Comparison of ENCODE assay signal across 18 cellular contexts in genomic region chr2:133123393-133123792, GRCh38.
A peak's percentile ranks its signal among the peaks of the same experiment; 100 is the strongest.
DNase-seq lines count a peak whose midpoint lies in the region; ATAC-seq, FAIRE-seq and TF ChIP-seq lines count a peak whose summit lies in the region.
"Had no signal": no experiment of that assay in that cellular context is flagged by ENCODE, and none has a peak within 500 bp of the region (broad histone marks: within the 10 kb centered on the region; RNA-seq: fewer than 3 reads in every experiment).

No MANE protein-coding gene starts in this region.

- WGBS in HepG2 (ENCODE audit: low lambda C conversion rate), result 44% methylated on average over 1 of the region's 1 CpG
- 56% methylated on average over 1 of the region's 1 CpG for WGBS in right lobe of liver (ENCODE audit: insufficient coverage, low coverage, low lambda C conversion rate, missing lambda C conversion rate)

- no peaks in the 10 kb centered on the region for H3K36me3 ChIP-seq in HepG2 (replicated peaks in 1 of 2; ENCODE audit: control insufficient read depth in 1 of 2, insufficient read depth in 2 of 2, low read length in 2 of 2)
- no peaks in the 10 kb centered on the region for H3K36me3 ChIP-seq in right lobe of liver
- no peaks in the 10 kb centered on the region for H3K36me3 ChIP-seq in neural cell (ENCODE audit: insufficient read depth, low read length)
- H3K36me3 ChIP-seq: BLaER1 had no signal

- no peak for ATAC-seq in HepG2
- no peak for ATAC-seq in right lobe of liver
- ATAC-seq: CD8-positive, alpha-beta T cell; GM23338; HCT116 had no signal

- H3K79me2 ChIP-seq in HepG2 (ENCODE audit: insufficient read depth, low read length), result no peaks in the 10 kb centered on the region
- H3K79me2 ChIP-seq in neural cell (replicated peaks; ENCODE audit: insufficient read depth, low read length), result no peaks in the 10 kb centered on the region

- TF ChIP-seq RAD21 in HepG2 (CRISPR knock-in tag; IDR thresholded peaks at IDR 0.05), result no peak
- TF ChIP-seq RAD21 in neural cell (conservative IDR thresholded peaks at IDR 0.05), result no peak

- H3K9ac ChIP-seq in HepG2 (ENCODE audit: insufficient read depth, low read depth, low read length) (no peak overlapping the region), neural cell (ENCODE audit: low read length) (no peak overlapping the region)
- H3K9ac ChIP-seq: BLaER1 had no signal

- DNase-seq in HepG2 (ENCODE audit: low spot score) (no peak), right lobe of liver (no peak), NCI-H2227 (lab: John Stamatoyannopoulos, UW; ENCODE audit: unreplicated experiment) (peak; percentile 82), urothelium cell line (ENCODE audit: low spot score) (no peak), putamen (ENCODE audit: low spot score) (no peak)
- DNase-seq: Caco-2; CD4-positive, CD25-positive, alpha-beta regulatory T cell; CD8-positive, alpha-beta T cell; DMS153; GF-D8; H9 had no signal

- TF ChIP-seq EP300 in HepG2 (IDR thresholded peaks at IDR 0.05; ENCODE audit: low read depth in 2 of 2, low read length in 2 of 2) (no peak), HepG2 (CRISPR knock-in tag; IDR thresholded peaks at IDR 0.05; ENCODE audit: borderline replicate concordance) (no peak), neural cell (conservative IDR thresholded peaks at IDR 0.05; ENCODE audit: poor library complexity, severe bottlenecking) (no peak)

- BruUV-seq in HepG2 (replicated peaks; lab: Mats Ljungman, UMichigan), result no TSS peak

- CTCF ChIA-PET in HepG2 (lab: Yijun Ruan, JAX; ENCODE audit: low intra/inter-chr PET ratio, low total read pairs), result no interaction called here

- in situ Hi-C loops in HepG2 (cut with HindIII; ENCODE audit: extremely low pct_ligation_motif_present, low pct_unique_long_range_greater_than_20kb), result no loop called here

- H3K9me3 ChIP-seq in HepG2 (ENCODE audit: low read length) (peaks cover 15% of the 10 kb centered on the region), right lobe of liver (no peaks in the 10 kb centered on the region), neural cell (ENCODE audit: low read length) (no peaks in the 10 kb centered on the region)
- H3K9me3 ChIP-seq: BLaER1, Caco-2 had no signal

- no peak overlapping the region for H2AFZ ChIP-seq in HepG2 (ENCODE audit: low read length)
- H2AFZ ChIP-seq in neural cell (ENCODE audit: low read depth, low read length), result no peak overlapping the region
- H2AFZ ChIP-seq: GM23338 had no signal

- no peak for TF ChIP-seq CTCF in HepG2 (CRISPR knock-in tag; IDR thresholded peaks at IDR 0.05)
- TF ChIP-seq CTCF in right lobe of liver (IDR thresholded peaks at IDR 0.05), result no peak
- no peak for TF ChIP-seq CTCF in neural cell (IDR thresholded peaks at IDR 0.05; ENCODE audit: poor library complexity, severe bottlenecking)

- POLR2A ChIA-PET in HepG2 (lab: Yijun Ruan, JAX), result no interaction called here

- H3F3A ChIP-seq in neural cell (ENCODE audit: insufficient read depth, low read length, poor library complexity, severe bottlenecking), result no peaks in the 10 kb centered on the region

- H3K27ac ChIP-seq in HepG2 (ENCODE audit: extremely low read length, insufficient read depth, low read length), result no peak overlapping the region
- H3K27ac ChIP-seq in right lobe of liver, result no peak overlapping the region
- H3K27ac ChIP-seq in neural cell (ENCODE audit: low read length), result peak overlapping the region; percentile 18
- H3K27ac ChIP-seq: BLaER1, C4-2B had no signal

- H3K4me1 ChIP-seq in HepG2 (ENCODE audit: insufficient read depth, low read length) (no peaks in the 10 kb centered on the region), right lobe of liver (no peaks in the 10 kb centered on the region)
- H3K4me1 ChIP-seq: BLaER1, Caco-2 had no signal

- H3K4me3 ChIP-seq in HepG2 (replicated peaks in 1 of 3; ENCODE audit: insufficient read depth in 1 of 3, low read depth in 2 of 3, low read length in 3 of 3), result no peak overlapping the region
- H3K4me3 ChIP-seq in right lobe of liver, result no peak overlapping the region
- no peak overlapping the region for H3K4me3 ChIP-seq in neural cell (ENCODE audit: low read length)
- H3K4me3 ChIP-seq: BLaER1, GM23338 had no signal

- intact Hi-C loops in HepG2 (cut with micrococcal nuclease; ENCODE audit: unreplicated experiment) (no loop called here), right lobe of liver (cut with DNase I) (no loop called here)

- H4K20me1 ChIP-seq in HepG2 (ENCODE audit: insufficient read depth, low read length) (no peaks in the 10 kb centered on the region), neural cell (ENCODE audit: insufficient read depth) (no peaks in the 10 kb centered on the region)
- H4K20me1 ChIP-seq: BLaER1 had no signal

- H3K4me2 ChIP-seq in HepG2 (ENCODE audit: low read depth, low read length), result no peak overlapping the region
- H3K4me2 ChIP-seq in neural cell (ENCODE audit: low read length), result peak overlapping the region; percentile 10
- H3K4me2 ChIP-seq: BLaER1, GM23338 had no signal

- no peak for FAIRE-seq in HepG2 (lab: Jason Lieb, UNC)
- FAIRE-seq in urothelium cell line (lab: Jason Lieb, UNC), result no peak
- FAIRE-seq: GM12891, GM18507 had no signal

- no peaks in the 10 kb centered on the region for H3K9me2 ChIP-seq in neural cell (ENCODE audit: insufficient read depth, low read length)

- no peak for TF ChIP-seq POLR2A in HepG2 (IDR thresholded peaks at IDR 0.05; ENCODE audit: insufficient read depth in 1 of 2, low read depth in 2 of 2, low read length in 2 of 2)
- TF ChIP-seq POLR2A in right lobe of liver (IDR thresholded peaks at IDR 0.05), result no peak

- H3K27me3 ChIP-seq in HepG2 (ENCODE audit: control insufficient read depth in 1 of 2, insufficient read depth in 2 of 2, low read length in 2 of 2), result no peaks in the 10 kb centered on the region
- no peaks in the 10 kb centered on the region for H3K27me3 ChIP-seq in right lobe of liver
- no peaks in the 10 kb centered on the region for H3K27me3 ChIP-seq in neural cell (ENCODE audit: insufficient read depth, low read depth, low read length)
- H3K27me3 ChIP-seq: BLaER1 had no signal

TF ChIP-seq in HepG2, 621 proteins besides CTCF, POLR2A, EP300 and RAD21:
- TF ChIP-seq RCOR2 (CRISPR knock-in tag; IDR thresholded peaks at IDR 0.05) (no peak), MAFK (conservative IDR thresholded peaks at IDR 0.05 in 1 of 2, IDR thresholded peaks at IDR 0.05 in 1 of 2; ENCODE audit: low read length in 2 of 2) (peak; percentile 51 to 59)

TF ChIP-seq in neural cell, 6 proteins besides CTCF, POLR2A, EP300 and RAD21:
- TF ChIP-seq EZH2 (IDR thresholded peaks at IDR 0.05; ENCODE audit: borderline replicate concordance, insufficient read depth, low read length, poor library complexity, severe bottlenecking), result no peak
- no peak for TF ChIP-seq POLR2AphosphoS5 (IDR thresholded peaks at IDR 0.05)
- TF ChIP-seq MXI1 (conservative IDR thresholded peaks at IDR 0.05; ENCODE audit: poor library complexity, severe bottlenecking), result no peak
- no peak for TF ChIP-seq SMC3 (conservative IDR thresholded peaks at IDR 0.05; ENCODE audit: poor library complexity)
- TF ChIP-seq, protein P1, sequence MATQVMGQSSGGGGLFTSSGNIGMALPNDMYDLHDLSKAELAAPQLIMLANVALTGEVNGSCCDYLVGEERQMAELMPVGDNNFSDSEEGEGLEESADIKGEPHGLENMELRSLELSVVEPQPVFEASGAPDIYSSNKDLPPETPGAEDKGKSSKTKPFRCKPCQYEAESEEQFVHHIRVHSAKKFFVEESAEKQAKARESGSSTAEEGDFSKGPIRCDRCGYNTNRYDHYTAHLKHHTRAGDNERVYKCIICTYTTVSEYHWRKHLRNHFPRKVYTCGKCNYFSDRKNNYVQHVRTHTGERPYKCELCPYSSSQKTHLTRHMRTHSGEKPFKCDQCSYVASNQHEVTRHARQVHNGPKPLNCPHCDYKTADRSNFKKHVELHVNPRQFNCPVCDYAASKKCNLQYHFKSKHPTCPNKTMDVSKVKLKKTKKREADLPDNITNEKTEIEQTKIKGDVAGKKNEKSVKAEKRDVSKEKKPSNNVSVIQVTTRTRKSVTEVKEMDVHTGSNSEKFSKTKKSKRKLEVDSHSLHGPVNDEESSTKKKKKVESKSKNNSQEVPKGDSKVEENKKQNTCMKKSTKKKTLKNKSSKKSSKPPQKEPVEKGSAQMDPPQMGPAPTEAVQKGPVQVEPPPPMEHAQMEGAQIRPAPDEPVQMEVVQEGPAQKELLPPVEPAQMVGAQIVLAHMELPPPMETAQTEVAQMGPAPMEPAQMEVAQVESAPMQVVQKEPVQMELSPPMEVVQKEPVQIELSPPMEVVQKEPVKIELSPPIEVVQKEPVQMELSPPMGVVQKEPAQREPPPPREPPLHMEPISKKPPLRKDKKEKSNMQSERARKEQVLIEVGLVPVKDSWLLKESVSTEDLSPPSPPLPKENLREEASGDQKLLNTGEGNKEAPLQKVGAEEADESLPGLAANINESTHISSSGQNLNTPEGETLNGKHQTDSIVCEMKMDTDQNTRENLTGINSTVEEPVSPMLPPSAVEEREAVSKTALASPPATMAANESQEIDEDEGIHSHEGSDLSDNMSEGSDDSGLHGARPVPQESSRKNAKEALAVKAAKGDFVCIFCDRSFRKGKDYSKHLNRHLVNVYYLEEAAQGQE (IDR thresholded peaks at IDR 0.05; ENCODE audit: borderline replicate concordance), result no peak
- no peak for TF ChIP-seq TAF1 (IDR thresholded peaks at IDR 0.05; ENCODE audit: low read depth)
